In genomic region chr4:32349026-32349425, GRCh38 we compare ENCODE assay signal across 30 cellular contexts.
"Had no signal": no experiment of that assay in that cellular context is flagged by ENCODE, and none has a peak within 500 bp of the region (broad histone marks: within the 10 kb centered on the region; RNA-seq: fewer than 3 reads in every experiment).

No MANE protein-coding gene starts in this region.

- H3K9ac ChIP-seq: parathyroid adenoma had no signal

- H3K27ac ChIP-seq: ovary, parathyroid adenoma, psoas muscle, skin epidermis, spleen, suprapubic skin, testis, tibial artery, transverse colon, upper lobe of left lung, vagina had no signal

- H3K36me3 ChIP-seq: ovary, spleen, suprapubic skin, tibial artery, transverse colon, upper lobe of left lung, vagina had no signal

- H3K9me3 ChIP-seq: ovary, psoas muscle, suprapubic skin, testis, tibial artery, transverse colon, upper lobe of left lung, vagina had no signal

- H3K27me3 ChIP-seq: ovary, spleen, suprapubic skin, testis, tibial artery, transverse colon, upper lobe of left lung, vagina had no signal

- H3K79me2 ChIP-seq: parathyroid adenoma had no signal

- DNase-seq: naive thymus-derived CD8-positive, alpha-beta T cell; nephron progenitor cell; occipital lobe; ovary; posterior cingulate gyrus; psoas muscle; right cardiac atrium; spleen; stimulated activated CD4-positive, alpha-beta T cell treated with anti-CD3 and anti-CD28 coated beads, Interleukin-12 subunit alpha, Interleukin-12 subunit beta, amount 100 ng/mL, for 4 hours; stimulated activated CD4-positive, alpha-beta T cell treated with anti-CD3 and anti-CD28 coated beads, Interleukin-1b, Interleukin-23, amount 100 ng/mL, for 48 hours; stimulated activated CD4-positive, alpha-beta T cell treated with anti-CD3 and anti-CD28 coated beads, Interleukin-4, amount 100 ng/mL, for 1 hour; stimulated activated CD4-positive, alpha-beta T cell treated with anti-CD3 and anti-CD28 coated beads, Interleukin-4, amount 100 ng/mL, for 4 hours; stimulated activated CD8-positive, alpha-beta memory T cell treated with anti-CD3 and anti-CD28 coated beads, Interleukin-4, amount 100 ng/mL, for 48 hours; stimulated activated naive CD4-positive, alpha-beta T cell; stimulated activated naive CD8-positive, alpha-beta T cell treated with anti-CD3 and anti-CD28 coated beads, Interleukin-15, amount 100 ng/mL, for 72 hours; stimulated activated naive CD8-positive, alpha-beta T cell treated with anti-CD3 and anti-CD28 coated beads, Interleukin-15, Interleukin-2, amounts not matched to agents 100 U/mL and 50 U/mL, for 24 hours; substantia nigra; testis; tibial artery; transverse colon; upper lobe of left lung had no signal

- H3K4me2 ChIP-seq: smooth muscle cell had no signal

- H2AFZ ChIP-seq: parathyroid adenoma had no signal

- H3K4me3 ChIP-seq: ovary, psoas muscle, skin epidermis, smooth muscle cell, spleen, suprapubic skin, testis, tibial artery, transverse colon, upper lobe of left lung, vagina had no signal

- FAIRE-seq: urothelium cell line had no signal

- ATAC-seq: naive thymus-derived CD8-positive, alpha-beta T cell; natural killer cell treated with Interleukin-12 subunit alpha and Interleukin-12 subunit beta and Interleukin-15 and Interleukin-18, amount 100 ng/mL, for 72 hours; psoas muscle; right cardiac atrium; sciatic nerve; stimulated activated memory B cell treated with anti-CD40 and anti-IgM and Interleukin-4, amounts not matched to agents 10 μg/mL and 1 μg/mL and 100 μg/mL, for 72 hours; stimulated activated naive CD8-positive, alpha-beta T cell treated with anti-CD3 and anti-CD28 coated beads, Interleukin-15, amount 100 ng/mL, for 72 hours; stimulated activated naive CD8-positive, alpha-beta T cell treated with anti-CD3 and anti-CD28 coated beads, Interleukin-15, Interleukin-2, amounts not matched to agents 100 U/mL and 50 U/mL, for 24 hours had no signal

- H3K4me1 ChIP-seq: parathyroid adenoma, psoas muscle, spleen, suprapubic skin, testis, tibial artery, transverse colon, upper lobe of left lung, vagina had no signal
